Comparison of ENCODE assay signal across 26 cellular contexts in genomic region chr7:156196649-156197048, GRCh38.
"Had no signal": no experiment of that assay in that cellular context is flagged by ENCODE, and none has a peak within 500 bp of the region (broad histone marks: within the 10 kb centered on the region; RNA-seq: fewer than 3 reads in every experiment).

No MANE protein-coding gene starts in this region.

- H3K27ac Mint-ChIP-seq: activated CD4-positive, alpha-beta memory T cell treated with anti-CD3 and anti-CD28 coated beads, Interleukin-2, amount 10 ng/mL, durations not matched to agents 7 days and 5 days; activated CD4-positive, alpha-beta T cell treated with anti-CD3 and anti-CD28 coated beads, Interleukin-2, amount 10 ng/mL, durations not matched to agents 24 days and 14 days; activated naive CD4-positive, alpha-beta T cell treated with anti-CD3 and anti-CD28 coated beads for 36 hours; activated naive CD8-positive, alpha-beta T cell treated with anti-CD3 and anti-CD28 coated beads, Interleukin-2, amount 10 ng/mL, durations not matched to agents 7 days and 5 days; activated T-cell treated with anti-CD3 and anti-CD28 coated beads, Interleukin-2, amount 50 U/mL, for 72 hours; mesothelial cell of epicardium; naive thymus-derived CD8-positive, alpha-beta T cell; stimulated activated naive CD8-positive, alpha-beta T cell treated with anti-CD3 and anti-CD28 coated beads, Interleukin-15, Interleukin-2, amounts not matched to agents 100 ng/mL and 50 ng/mL, for 24 hours had no signal

- H3K36me3 ChIP-seq: breast epithelium, ovary, right atrium auricular region, thyroid gland, upper lobe of right lung had no signal

- H3K4me3 ChIP-seq: breast epithelium, ovary, psoas muscle, right atrium auricular region, thyroid gland, upper lobe of right lung had no signal

- ATAC-seq: activated CD4-positive, CD25-positive, alpha-beta regulatory T cell treated with anti-CD3 and anti-CD28 coated beads, Interleukin-2, amount 50 U/mL, for 24 hours; activated T-cell treated with anti-CD3 and anti-CD28 coated beads, Interleukin-2, amount 50 U/mL, for 72 hours; left ventricle myocardium superior; naive thymus-derived CD8-positive, alpha-beta T cell; psoas muscle; upper lobe of right lung had no signal

- H3K9me3 ChIP-seq: breast epithelium, ovary, psoas muscle, right atrium auricular region, thyroid gland, upper lobe of right lung had no signal

- H3K9me3 Mint-ChIP-seq: activated CD4-positive, alpha-beta memory T cell treated with anti-CD3 and anti-CD28 coated beads, Interleukin-2, amount 10 ng/mL, durations not matched to agents 7 days and 5 days; activated CD4-positive, alpha-beta T cell treated with anti-CD3 and anti-CD28 coated beads, Interleukin-2, amount 10 ng/mL, durations not matched to agents 24 days and 14 days; activated naive CD4-positive, alpha-beta T cell treated with anti-CD3 and anti-CD28 coated beads for 36 hours; activated naive CD8-positive, alpha-beta T cell treated with anti-CD3 and anti-CD28 coated beads, Interleukin-2, amount 10 ng/mL, durations not matched to agents 7 days and 5 days; activated T-cell treated with anti-CD3 and anti-CD28 coated beads, Interleukin-2, amount 50 U/mL, for 72 hours; central memory CD8-positive, alpha-beta T cell; mesothelial cell of epicardium; naive thymus-derived CD8-positive, alpha-beta T cell; stimulated activated naive CD8-positive, alpha-beta T cell treated with anti-CD3 and anti-CD28 coated beads, Interleukin-15, Interleukin-2, amounts not matched to agents 100 ng/mL and 50 ng/mL, for 24 hours had no signal

- DNase-seq: activated CD4-positive, alpha-beta memory T cell treated with anti-CD3 and anti-CD28 coated beads, Interleukin-2, amount 10 ng/mL, durations not matched to agents 7 days and 5 days; activated CD4-positive, alpha-beta T cell treated with anti-CD3 and anti-CD28 coated beads, Interleukin-2, amount 10 ng/mL, durations not matched to agents 24 days and 14 days; activated effector memory CD4-positive, alpha-beta T cell treated with Interleukin-2 at 50 U/mL for 16 hours; activated naive CD4-positive, alpha-beta T cell treated with anti-CD3 and anti-CD28 coated beads for 36 hours; activated naive CD8-positive, alpha-beta T cell treated with anti-CD3 and anti-CD28 coated beads, Interleukin-2, amount 10 ng/mL, durations not matched to agents 7 days and 5 days; activated T-cell treated with anti-CD3 and anti-CD28 coated beads, Interleukin-2, amount 50 U/mL, for 72 hours; amniotic stem cell; effector memory CD4-positive, alpha-beta T cell; foreskin melanocyte; hippocampal formation; left ventricle myocardium superior; mammary epithelial cell; naive thymus-derived CD8-positive, alpha-beta T cell; ovary; psoas muscle; stimulated activated CD4-positive, alpha-beta T cell treated with anti-CD3 and anti-CD28 coated beads, Interleukin-4, amount 100 ng/mL, for 24 hours; substantia nigra; thyroid gland; upper lobe of right lung had no signal

- H3K4me1 Mint-ChIP-seq: activated CD4-positive, alpha-beta memory T cell treated with anti-CD3 and anti-CD28 coated beads, Interleukin-2, amount 10 ng/mL, durations not matched to agents 7 days and 5 days; activated CD4-positive, alpha-beta T cell treated with anti-CD3 and anti-CD28 coated beads, Interleukin-2, amount 10 ng/mL, durations not matched to agents 24 days and 14 days; activated naive CD8-positive, alpha-beta T cell treated with anti-CD3 and anti-CD28 coated beads, Interleukin-2, amount 10 ng/mL, durations not matched to agents 7 days and 5 days; central memory CD8-positive, alpha-beta T cell; mesothelial cell of epicardium; naive thymus-derived CD8-positive, alpha-beta T cell had no signal

- H3K36me3 Mint-ChIP-seq: activated naive CD8-positive, alpha-beta T cell treated with anti-CD3 and anti-CD28 coated beads, Interleukin-2, amount 10 ng/mL, durations not matched to agents 7 days and 5 days; mesothelial cell of epicardium; naive thymus-derived CD8-positive, alpha-beta T cell had no signal

- H3K4me3 Mint-ChIP-seq: activated CD4-positive, alpha-beta memory T cell treated with anti-CD3 and anti-CD28 coated beads, Interleukin-2, amount 10 ng/mL, durations not matched to agents 7 days and 5 days; activated CD4-positive, alpha-beta T cell treated with anti-CD3 and anti-CD28 coated beads, Interleukin-2, amount 10 ng/mL, durations not matched to agents 24 days and 14 days; activated naive CD4-positive, alpha-beta T cell treated with anti-CD3 and anti-CD28 coated beads for 36 hours; activated naive CD8-positive, alpha-beta T cell treated with anti-CD3 and anti-CD28 coated beads, Interleukin-2, amount 10 ng/mL, durations not matched to agents 7 days and 5 days; activated T-cell treated with anti-CD3 and anti-CD28 coated beads, Interleukin-2, amount 50 U/mL, for 72 hours; central memory CD8-positive, alpha-beta T cell; mesothelial cell of epicardium; naive thymus-derived CD8-positive, alpha-beta T cell; stimulated activated naive CD8-positive, alpha-beta T cell treated with anti-CD3 and anti-CD28 coated beads, Interleukin-15, Interleukin-2, amounts not matched to agents 100 ng/mL and 50 ng/mL, for 24 hours had no signal

- H3K27ac ChIP-seq: breast epithelium, ovary, psoas muscle, right atrium auricular region, thyroid gland, upper lobe of right lung, VCaP had no signal

- H3K27me3 Mint-ChIP-seq: activated CD4-positive, alpha-beta memory T cell treated with anti-CD3 and anti-CD28 coated beads, Interleukin-2, amount 10 ng/mL, durations not matched to agents 7 days and 5 days; stimulated activated naive CD8-positive, alpha-beta T cell treated with anti-CD3 and anti-CD28 coated beads, Interleukin-15, Interleukin-2, amounts not matched to agents 100 ng/mL and 50 ng/mL, for 24 hours had no signal

- H3K27me3 ChIP-seq: breast epithelium, ovary, right atrium auricular region, thyroid gland, upper lobe of right lung had no signal

- H3K4me1 ChIP-seq: breast epithelium, psoas muscle, right atrium auricular region, thyroid gland, upper lobe of right lung had no signal
